ENCODE assay signal across 18 cellular contexts in the genomic region with DNA sequence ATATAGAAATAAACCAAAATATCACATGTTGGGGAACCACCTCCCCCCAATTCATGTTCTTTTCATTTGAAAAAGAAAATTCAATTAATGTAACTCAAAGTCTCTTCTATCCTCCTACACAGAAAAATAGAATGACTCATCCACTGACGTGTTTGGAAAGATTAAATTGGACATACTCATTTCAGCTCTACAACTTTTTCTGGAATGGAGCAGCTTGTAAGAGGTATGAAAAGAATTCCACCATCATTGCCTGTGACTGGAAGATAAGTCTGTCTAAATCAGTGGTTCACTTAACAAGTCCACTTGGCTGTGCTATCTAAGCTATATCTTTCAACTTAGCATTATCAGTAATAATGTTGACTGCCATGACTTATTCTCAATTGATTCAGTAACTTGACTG.
DNase-seq lines count a peak whose midpoint lies in the region; ATAC-seq and TF ChIP-seq lines count a peak whose summit lies in the region.
"Had no signal": no experiment of that assay in that cellular context is flagged by ENCODE, and none has a peak within 500 bp of the region (broad histone marks: within the 10 kb centered on the region; RNA-seq: fewer than 3 reads in every experiment).

No MANE protein-coding gene starts in this region.

- H3K4me1 Mint-ChIP-seq in activated T-cell treated with anti-CD3 and anti-CD28 coated beads, Interleukin-2, amount 50 U/mL, for 24 hours (ENCODE audit: low read depth), result no peaks in the 10 kb centered on the region
- H3K4me1 Mint-ChIP-seq: activated CD8-positive, alpha-beta memory T cell treated with anti-CD3 and anti-CD28 coated beads, Interleukin-2, amount 10 ng/mL, durations not matched to agents 7 days and 5 days; naive B cell had no signal

- H3K27me3 Mint-ChIP-seq in activated T-cell treated with anti-CD3 and anti-CD28 coated beads, Interleukin-2, amount 50 U/mL, for 24 hours, result no peaks in the 10 kb centered on the region
- H3K27me3 Mint-ChIP-seq: activated CD8-positive, alpha-beta memory T cell treated with anti-CD3 and anti-CD28 coated beads, Interleukin-2, amount 10 ng/mL, durations not matched to agents 7 days and 5 days; naive B cell had no signal

- DNase-seq in DMS53 (lab: John Stamatoyannopoulos, UW), result peak; percentile 51
- DNase-seq in DMS53 treated with DMSO at 0.1 percent for 48 hours (lab: John Stamatoyannopoulos, UW; ENCODE audit: unreplicated experiment), result no peak
- peak; percentile 96 for DNase-seq in amniotic epithelial cell (ENCODE audit: low read depth)
- peak; percentile 15 to 59 for DNase-seq in foreskin keratinocyte
- peak; percentile 2 for DNase-seq in stromal cell of bone marrow (ENCODE audit: low read depth)
- no peak for DNase-seq in activated CD4-positive, alpha-beta T cell treated with anti-CD3 and anti-CD28 coated beads, Interleukin-2, amount 50 U/mL, for 4 hours
- no peak for DNase-seq in NCI-H748 (lab: John Stamatoyannopoulos, UW; ENCODE audit: unreplicated experiment)
- no peak for DNase-seq in activated T-cell treated with anti-CD3 and anti-CD28 coated beads, Interleukin-2, amount 50 U/mL, for 24 hours
- DNase-seq: 8988T; activated CD8-positive, alpha-beta memory T cell treated with anti-CD3 and anti-CD28 coated beads, Interleukin-2, amount 10 ng/mL, durations not matched to agents 7 days and 5 days; activated naive CD4-positive, alpha-beta T cell treated with anti-CD3 and anti-CD28 coated beads for 36 hours; Calu3; KBM-7; left cardiac atrium; naive B cell; NCI-H1930; NCI-H69; testis had no signal

- no peaks in the 10 kb centered on the region for H3K36me3 Mint-ChIP-seq in activated T-cell treated with anti-CD3 and anti-CD28 coated beads, Interleukin-2, amount 50 U/mL, for 24 hours (ENCODE audit: low read depth)
- H3K36me3 Mint-ChIP-seq: activated CD8-positive, alpha-beta memory T cell treated with anti-CD3 and anti-CD28 coated beads, Interleukin-2, amount 10 ng/mL, durations not matched to agents 7 days and 5 days; naive B cell had no signal

- H3K27ac Mint-ChIP-seq in activated T-cell treated with anti-CD3 and anti-CD28 coated beads, Interleukin-2, amount 50 U/mL, for 24 hours, result no peak overlapping the region
- H3K27ac Mint-ChIP-seq: activated CD8-positive, alpha-beta memory T cell treated with anti-CD3 and anti-CD28 coated beads, Interleukin-2, amount 10 ng/mL, durations not matched to agents 7 days and 5 days; activated naive CD4-positive, alpha-beta T cell treated with anti-CD3 and anti-CD28 coated beads for 36 hours; naive B cell had no signal

- no peaks in the 10 kb centered on the region for H3K4me1 ChIP-seq in foreskin keratinocyte
- H3K4me1 ChIP-seq: testis had no signal

- H3K27me3 ChIP-seq in foreskin keratinocyte, result no peaks in the 10 kb centered on the region
- H3K27me3 ChIP-seq: testis had no signal

- H3K27ac ChIP-seq in foreskin keratinocyte, result no peak overlapping the region
- H3K27ac ChIP-seq: testis had no signal

- peaks cover 25% of the 10 kb centered on the region for H3K9me3 Mint-ChIP-seq in activated T-cell treated with anti-CD3 and anti-CD28 coated beads, Interleukin-2, amount 50 U/mL, for 24 hours

- no peak overlapping the region for H3K4me3 Mint-ChIP-seq in activated T-cell treated with anti-CD3 and anti-CD28 coated beads, Interleukin-2, amount 50 U/mL, for 24 hours
- H3K4me3 Mint-ChIP-seq: activated CD8-positive, alpha-beta memory T cell treated with anti-CD3 and anti-CD28 coated beads, Interleukin-2, amount 10 ng/mL, durations not matched to agents 7 days and 5 days; activated naive CD4-positive, alpha-beta T cell treated with anti-CD3 and anti-CD28 coated beads for 36 hours; naive B cell had no signal

- no peak for ATAC-seq in foreskin keratinocyte
- ATAC-seq: activated CD8-positive, alpha-beta memory T cell treated with anti-CD3 and anti-CD28 coated beads, Interleukin-2, amount 10 ng/mL, durations not matched to agents 7 days and 5 days had no signal

- no peak for TF ChIP-seq CTCF in foreskin keratinocyte (conservative IDR thresholded peaks at IDR 0.05)

Comparison
In these comparisons a context has a peak if more than half of its experiments do, and no peak if none do; other contexts are left out.
1. DNase-seq: peak in DMS53 (single experiment), amniotic epithelial cell (single experiment), foreskin keratinocyte (2 of 2) and stromal cell of bone marrow (single experiment); none in DMS53 treated with DMSO at 0.1 percent for 48 hours (single experiment), activated CD4-positive, alpha-beta T cell treated with anti-CD3 and anti-CD28 coated beads, Interleukin-2, amount 50 U/mL, for 4 hours (0 of 2), NCI-H748 (single experiment) and activated T-cell treated with anti-CD3 and anti-CD28 coated beads, Interleukin-2, amount 50 U/mL, for 24 hours (single experiment).